28 cellular contexts compared by ENCODE assay signal in genomic region chr1:18121072-18121820, GRCh38. TPM values are rescaled to one million over a fixed set of nuclear protein-coding genes. Genes with fewer than 3 reads are reported as not detected.
"Had no signal": no experiment of that assay in that cellular context is flagged by ENCODE, and none has a peak within 500 bp of the region (broad histone marks: within the 10 kb centered on the region; RNA-seq: fewer than 3 reads in every experiment).

No MANE protein-coding gene starts in this region.

- H3K27me3 ChIP-seq: Peyer's patch, SJCRH30 had no signal

- DNase-seq: activated CD4-positive, alpha-beta memory T cell treated with anti-CD3 and anti-CD28 coated beads, Interleukin-2, amount 10 ng/mL, durations not matched to agents 7 days and 5 days; activated CD4-positive, alpha-beta T cell treated with anti-CD3 and anti-CD28 coated beads, Interleukin-2, amount 10 ng/mL, durations not matched to agents 7 days and 5 days; activated CD4-positive, CD25-positive, alpha-beta regulatory T cell; activated CD8-positive, alpha-beta memory T cell treated with anti-CD3 and anti-CD28 coated beads, Interleukin-2, amount 50 U/mL, for 48 hours; activated naive CD4-positive, alpha-beta T cell treated with anti-CD3 and anti-CD28 coated beads, Interleukin-2, amount 50 U/mL, for 16 hours; activated naive CD8-positive, alpha-beta T cell treated with anti-CD3 and anti-CD28 coated beads, Interleukin-2, amount 10 ng/mL, durations not matched to agents 7 days and 5 days; activated T-cell treated with anti-CD3 and anti-CD28 coated beads, Interleukin-2, amount 50 U/mL, for 1 hour; adrenal gland; anterior cingulate cortex; KG1; NCI-H1048; NCI-H1417 treated with DMSO at 0.1 percent for 48 hours; NCI-H1694; NCI-H2029; NCI-H345; NCI-H526 treated with DMSO at 0.1 percent for 48 hours; NCI-H82; Peyer's patch; Right ventricle myocardium superior; SJCRH30; SK-N-SH; T-helper 1 cell had no signal

- H3K4me3 ChIP-seq: adrenal gland, Peyer's patch, SJCRH30 had no signal

- H3K4me1 ChIP-seq: adrenal gland, Peyer's patch, SJCRH30 had no signal

- H3K36me3 ChIP-seq: adrenal gland, Peyer's patch, SJCRH30 had no signal

- H3K9me3 ChIP-seq: adrenal gland, Peyer's patch, SJCRH30, SK-N-SH had no signal

- H3K27ac ChIP-seq: adrenal gland, Peyer's patch, RWPE1, SJCRH30, VCaP had no signal

RNA-seq across cellular contexts. Expression of gene IGSF21, which starts 13.6 kb away (rescaled TPM):
- total RNA-seq: activated CD4-positive, alpha-beta memory T cell treated with anti-CD3 and anti-CD28 coated beads, Interleukin-2, amount 10 ng/mL, durations not matched to agents 7 days and 5 days; activated CD4-positive, alpha-beta T cell treated with anti-CD3 and anti-CD28 coated beads, Interleukin-2, amount 10 ng/mL, durations not matched to agents 7 days and 5 days; activated CD8-positive, alpha-beta memory T cell treated with anti-CD3 and anti-CD28 coated beads for 36 hours; activated naive CD8-positive, alpha-beta T cell treated with anti-CD3 and anti-CD28 coated beads, Interleukin-2, amount 10 ng/mL, durations not matched to agents 7 days and 5 days; LHCN-M2; M059J; Peyer's patch; SJCRH30; T-helper 2 cell treated with Interferon-gamma antibody and Interleukin-4, amounts not matched to agents 100 ng/mL and 5 ng/mL, for 36 hours had no signal
